In the genomic region with DNA sequence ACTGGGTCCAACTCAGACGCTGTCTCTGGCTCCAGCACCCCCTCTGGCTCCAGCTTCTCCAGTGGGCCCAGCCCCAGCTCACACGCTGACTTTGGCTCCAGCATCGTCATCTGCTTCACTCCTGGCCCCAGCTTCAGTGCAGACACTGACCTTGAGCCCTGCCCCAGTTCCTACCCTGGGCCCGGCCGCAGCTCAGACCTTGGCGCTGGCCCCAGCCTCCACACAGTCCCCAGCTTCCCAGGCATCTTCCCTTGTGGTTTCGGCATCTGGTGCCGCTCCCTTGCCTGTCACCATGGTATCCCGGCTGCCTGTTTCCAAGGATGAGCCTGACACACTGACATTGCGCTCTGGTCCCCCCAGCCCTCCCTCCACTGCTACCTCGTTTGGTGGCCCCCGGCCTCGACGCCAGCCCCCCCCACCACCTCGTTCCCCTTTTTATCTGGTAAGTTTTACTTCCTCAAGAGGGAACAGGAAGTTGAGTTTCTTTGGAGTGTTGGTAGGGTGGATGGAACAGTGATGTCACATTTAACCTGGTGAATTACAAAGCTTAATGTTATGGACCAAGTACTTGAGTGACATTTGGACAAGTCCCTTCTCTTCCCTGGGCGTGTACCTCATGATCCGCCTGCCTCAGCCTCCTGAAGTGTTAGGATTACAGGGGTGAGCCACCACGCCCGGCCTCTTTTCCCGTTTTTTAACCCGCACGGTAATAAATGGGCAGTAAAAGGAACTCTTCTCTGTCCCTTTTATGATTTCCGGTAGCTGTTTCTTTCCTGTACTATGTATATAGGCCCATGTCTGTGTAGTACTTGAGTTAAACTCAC, we compare ENCODE assay signal across 11 cellular contexts. TPM values are rescaled to one million over a fixed set of nuclear protein-coding genes. Genes with fewer than 3 reads are reported as not detected.
DNase-seq lines count a peak whose midpoint lies in the region; ATAC-seq, FAIRE-seq and TF ChIP-seq lines count a peak whose summit lies in the region.
"Had no signal": no experiment of that assay in that cellular context is flagged by ENCODE, and none has a peak within 500 bp of the region (broad histone marks: within the 10 kb centered on the region; RNA-seq: fewer than 3 reads in every experiment).

No MANE protein-coding gene starts in this region.

- ATAC-seq in heart left ventricle, result peak; percentile 63 to 81 (median 70)
- no peak for ATAC-seq in GM18868 (IDR thresholded peaks at IDR 0.05; ENCODE audit: unreplicated experiment)
- no peak for ATAC-seq in GM18517 (IDR thresholded peaks at IDR 0.05; ENCODE audit: unreplicated experiment)
- ATAC-seq in HG02938 (IDR thresholded peaks at IDR 0.05; ENCODE audit: unreplicated experiment), result no peak

- no peaks in the 10 kb centered on the region for H3K9me3 ChIP-seq in Peyer's patch
- no peaks in the 10 kb centered on the region for H3K9me3 ChIP-seq in heart left ventricle

- intact Hi-C loops in heart left ventricle (cut with DNase I) (loop anchor here in 1 of 10 donors (2.0 kb wide), 1 partner anchor 20 kb away; no protein-coding TSS in a partner anchor), posterior vena cava (cut with DNase I) (no loop called here)

- H3K36me3 ChIP-seq in Peyer's patch (peaks cover 0 to 76% (median 3%) of the 10 kb centered on the region in 3 donors), heart left ventricle (peaks cover 2 to 100% (median 89%) of the 10 kb centered on the region in 9 donors)

- DNase-seq in GM12891 (ENCODE audit: insufficient read length, low spot score) (no peak), Peyer's patch (peak in 2 of 3 donors; percentile 64 to 68), heart left ventricle (peak in 4 of 5 donors; percentile 43 to 72 (median 60)), posterior vena cava (ENCODE audit: low spot score) (peak; percentile 83), A172 (ENCODE audit: low spot score) (no peak)
- DNase-seq: activated CD4-positive, alpha-beta T cell treated with anti-CD3 and anti-CD28 coated beads, Interleukin-2, amount 50 U/mL, for 48 hours; NCI-H2107; SHP77 treated with DMSO at 0.1 percent for 48 hours had no signal

- no peak overlapping the region for H3K4me3 ChIP-seq in Peyer's patch
- no peak overlapping the region for H3K4me3 ChIP-seq in heart left ventricle

- H3K27me3 ChIP-seq in Peyer's patch, result no peaks in the 10 kb centered on the region
- H3K27me3 ChIP-seq in heart left ventricle, result no peaks in the 10 kb centered on the region

- FAIRE-seq in GM12891 (lab: Jason Lieb, UNC), result no peak

- peak in 1 of 6 experiments; percentile 8 for TF ChIP-seq CTCF in Peyer's patch (IDR thresholded peaks at IDR 0.05)
- no peak for TF ChIP-seq CTCF in heart left ventricle (IDR thresholded peaks at IDR 0.05)

- TF ChIP-seq POLR2A in GM12891 (IDR thresholded peaks at IDR 0.05; ENCODE audit: low read depth, low read length) (no peak), Peyer's patch (IDR thresholded peaks at IDR 0.05) (no peak), heart left ventricle (IDR thresholded peaks at IDR 0.05) (no peak)

- peak overlapping the region in 3 of 4 donors; percentile 50 to 78 (median 64) for H3K27ac ChIP-seq in Peyer's patch
- H3K27ac ChIP-seq in heart left ventricle, result peak overlapping the region in 7 of 12 donors; percentile 11 to 80 (median 29)

- 73 to 76% (median 74%) methylated on average over 23 of the region's 23 CpGs for WGBS in heart left ventricle, 4 donors

- H3K4me1 ChIP-seq in Peyer's patch (peaks cover 0 to 27% (median 1%) of the 10 kb centered on the region in 4 donors), heart left ventricle (peaks cover 0 to 40% (median 0%) of the 10 kb centered on the region in 12 donors)

TF ChIP-seq in GM12891, 5 proteins besides CTCF, POLR2A, EP300 and RAD21:
- peak; percentile 11; the same call in 1 of the 2 replicates for TF ChIP-seq POLR2AphosphoS5 (IDR thresholded peaks at IDR 0.05; ENCODE audit: low read depth, low read length)
- TF ChIP-seq PAX5 (IDR thresholded peaks at IDR 0.05; ENCODE audit: insufficient read depth, low read length, severe bottlenecking), result no peak
TF ChIP-seq in GM12891: peak in this region for 1.

RNA-seq across cellular contexts. Expression of gene PHKG2, which starts 23.4 kb away (rescaled TPM):
- 29.2 TPM for polyA plus RNA-seq in GM12891 (2012; ENCODE audit: low read depth, missing spikeins)
- total RNA-seq in Peyer's patch, result 10 to 100 TPM; 38.9 to 94.1 (median 57.7) TPM
- total RNA-seq in heart left ventricle, result 10 to 100 TPM; 13.5 to 26.7 (median 17.9) TPM
- polyA plus RNA-seq in heart left ventricle, result 10 to 100 TPM; 19.5 to 37.7 TPM
- 10 to 100 TPM; 13.0 to 13.9 TPM for total RNA-seq in posterior vena cava
- 57.7 and 61.5 TPM in 2 replicates for total RNA-seq in A172 (2014; rRNA removed; shearing (Covaris generic))

RNA-seq across cellular contexts. Expression of gene SRCAP, which starts 25.9 kb away (rescaled TPM):
- polyA plus RNA-seq in GM12891 (2012; ENCODE audit: low read depth, missing spikeins), result 11.5 TPM
- 100 to 1,000 TPM in 1 of 4 donors, 10 to 100 TPM in 3; 50.4 to 109 (median 81.8) TPM for total RNA-seq in Peyer's patch
- 10 to 100 TPM; 30.2 to 51.2 (median 44.7) TPM for total RNA-seq in heart left ventricle
- 10 to 100 TPM; 22.9 to 23.8 TPM for polyA plus RNA-seq in heart left ventricle
- 10 to 100 TPM; 41.4 to 44.9 TPM for total RNA-seq in posterior vena cava
- total RNA-seq in A172 (2014; rRNA removed; shearing (Covaris generic)), result 9.3 and 11.4 TPM in 2 replicates

RNA-seq across cellular contexts. Expression of gene CFAP119, which starts 37.0 kb away (rescaled TPM):
- 8.3 TPM for polyA plus RNA-seq in GM12891 (2012; ENCODE audit: low read depth, missing spikeins)
- total RNA-seq in Peyer's patch (10 to 100 TPM in 1 of 4 donors, 1 to 10 TPM in 3; 2.9 to 17.3 (median 4.2) TPM), heart left ventricle (1 to 10 TPM in 4 of 9 donors, under 1 TPM in 5; 0.48 to 1.8 (median 0.95) TPM), posterior vena cava (1 to 10 TPM; 1.2 TPM)
- polyA plus RNA-seq in heart left ventricle, result 1 to 10 TPM; 1.4 to 2.1 TPM
- 6.5 and 10.5 TPM in 2 replicates for total RNA-seq in A172 (2014; rRNA removed; shearing (Covaris generic))

RNA-seq across cellular contexts. Expression of gene RNF40, which starts 37.3 kb away (rescaled TPM):
- polyA plus RNA-seq in GM12891 (2012; ENCODE audit: low read depth, missing spikeins), result 39.2 TPM
- total RNA-seq in Peyer's patch (100 to 1,000 TPM in 1 of 4 donors, 10 to 100 TPM in 3; 45.0 to 115 (median 73.0) TPM), heart left ventricle (10 to 100 TPM; 29.3 to 62.0 (median 50.3) TPM), posterior vena cava (10 to 100 TPM; 60.9 to 66.5 TPM)
- polyA plus RNA-seq in heart left ventricle, result 10 to 100 TPM; 31.3 to 66.9 TPM
- 105 and 107 TPM in 2 replicates for total RNA-seq in A172 (2014; rRNA removed; shearing (Covaris generic))

Comparison
In these comparisons a context has a peak if more than half of its experiments do, and no peak if none do; other contexts are left out.
1. DNase-seq: peak in Peyer's patch (2 of 3), heart left ventricle (4 of 5) and posterior vena cava (single experiment); none in GM12891 (single experiment) and A172 (single experiment).
2. ATAC-seq: peak in heart left ventricle (4 of 4); none in GM18868 (single experiment), GM18517 (single experiment) and HG02938 (single experiment).